Comparison of ENCODE assay signal across 9 cellular contexts in genomic region chr17:45222273-45222993, GRCh38. TPM values are rescaled to one million over a fixed set of nuclear protein-coding genes. Genes with fewer than 3 reads are reported as not detected.
DNase-seq lines count a peak whose midpoint lies in the region; TF ChIP-seq lines count a peak whose summit lies in the region.
"Had no signal": no experiment of that assay in that cellular context is flagged by ENCODE, and none has a peak within 500 bp of the region (broad histone marks: within the 10 kb centered on the region; RNA-seq: fewer than 3 reads in every experiment).

No MANE protein-coding gene starts in this region.

- intact Hi-C loops in sigmoid colon (cut with DNase I) = loop anchor here (5.0 kb wide), 1 partner anchor 95 kb away; the partner anchor contains the start of gene MAP3K14
- intact Hi-C loops in posterior vena cava (cut with DNase I) = loop anchor here in 1 of 2 donors (5.0 kb wide), 1 partner anchor 160 kb away; no protein-coding TSS in a partner anchor

- H3K4me1 ChIP-seq in sigmoid colon = peaks cover 0 to 22% (median 14%) of the 10 kb centered on the region in 4 donors

- H3K9me3 ChIP-seq in sigmoid colon = no peaks in the 10 kb centered on the region

- peaks cover 73% of the 10 kb centered on the region for H3K36me3 Mint-ChIP-seq in activated CD4-positive, alpha-beta memory T cell treated with anti-CD3 and anti-CD28 coated beads, Interleukin-2, amount 10 ng/mL, durations not matched to agents 7 days and 5 days (ENCODE audit: low read depth)

- H3K27ac ChIP-seq in sigmoid colon = peak overlapping the region; percentile 55 to 75 (median 63)
- H3K27ac ChIP-seq: 22Rv1 had no signal

- DNase-seq in DMS 273 (lab: John Stamatoyannopoulos, UW; ENCODE audit: unreplicated experiment) = peak; percentile 53
- DNase-seq in DMS 273 treated with DMSO at 0.1 percent for 48 hours (lab: John Stamatoyannopoulos, UW) = no peak
- DNase-seq in activated CD4-positive, alpha-beta memory T cell treated with anti-CD3 and anti-CD28 coated beads, Interleukin-2, amount 10 ng/mL, durations not matched to agents 7 days and 5 days = peak; percentile 66
- no peak for DNase-seq in fibroblast of villous mesenchyme (ENCODE audit: low read depth)
- no peak for DNase-seq in sigmoid colon
- DNase-seq in NCI-H2227 (lab: John Stamatoyannopoulos, UW; ENCODE audit: unreplicated experiment) = no peak
- no peak for DNase-seq in COLO829 (ENCODE audit: low spot score)
- no peak for DNase-seq in posterior vena cava (ENCODE audit: low spot score)

- no peaks in the 10 kb centered on the region for H3K36me3 ChIP-seq in sigmoid colon

- POLR2A ChIA-PET in activated CD4-positive, alpha-beta memory T cell treated with anti-CD3 and anti-CD28 coated beads, Interleukin-2, amount 10 ng/mL, durations not matched to agents 7 days and 5 days (lab: Charles Lee) = interaction anchor here (0.7 to 15.7 kb wide), 11 partner anchors 8 to 188 kb away, joined by 3 to 528 read pairs (median 4); partner anchors contain the start of genes HEXIM1, HEXIM2 and MAP3K14

- TF ChIP-seq CTCF in fibroblast of villous mesenchyme (IDR thresholded peaks at IDR 0.05; ENCODE audit: insufficient read depth, low read depth, low read length) = no peak
- TF ChIP-seq CTCF in sigmoid colon (IDR thresholded peaks at IDR 0.05) = no peak

- H3K4me3 ChIP-seq in fibroblast of villous mesenchyme (ENCODE audit: low read depth, low read length) = peak overlapping the region; percentile 71
- peak overlapping the region in 3 of 4 donors; percentile 56 to 57 (median 56) for H3K4me3 ChIP-seq in sigmoid colon

- TF ChIP-seq EP300 in sigmoid colon (IDR thresholded peaks at IDR 0.05) = no peak

- H3K27me3 ChIP-seq in sigmoid colon = peaks cover 7 to 31% (median 18%) of the 10 kb centered on the region in 3 donors

- H3K27ac Mint-ChIP-seq in activated CD4-positive, alpha-beta memory T cell treated with anti-CD3 and anti-CD28 coated beads, Interleukin-2, amount 10 ng/mL, durations not matched to agents 7 days and 5 days = peak overlapping the region; percentile 99

- peak overlapping the region; percentile 100 for H3K4me3 Mint-ChIP-seq in activated CD4-positive, alpha-beta memory T cell treated with anti-CD3 and anti-CD28 coated beads, Interleukin-2, amount 10 ng/mL, durations not matched to agents 7 days and 5 days

- TF ChIP-seq POLR2A in sigmoid colon (IDR thresholded peaks at IDR 0.05) = no peak

- no peaks in the 10 kb centered on the region for H3K9me3 Mint-ChIP-seq in activated CD4-positive, alpha-beta memory T cell treated with anti-CD3 and anti-CD28 coated beads, Interleukin-2, amount 10 ng/mL, durations not matched to agents 7 days and 5 days

- CTCF ChIA-PET in activated CD4-positive, alpha-beta memory T cell treated with anti-CD3 and anti-CD28 coated beads, Interleukin-2, amount 10 ng/mL, durations not matched to agents 7 days and 5 days (lab: Charles Lee) = interaction anchor here (0.7 to 7.5 kb wide), 5 partner anchors 11 to 90 kb away, joined by 3 to 197 read pairs (median 4); partner anchors contain the start of gene ACBD4

- 9 to 17% methylated on average over 37 of the region's 37 CpGs for WGBS in sigmoid colon, 2 donors

- peaks cover 48% of the 10 kb centered on the region for H3K4me1 Mint-ChIP-seq in activated CD4-positive, alpha-beta memory T cell treated with anti-CD3 and anti-CD28 coated beads, Interleukin-2, amount 10 ng/mL, durations not matched to agents 7 days and 5 days

- H3K27me3 Mint-ChIP-seq in activated CD4-positive, alpha-beta memory T cell treated with anti-CD3 and anti-CD28 coated beads, Interleukin-2, amount 10 ng/mL, durations not matched to agents 7 days and 5 days = no peaks in the 10 kb centered on the region

RNA-seq across cellular contexts. Expression of gene FMNL1, which starts 0.7 kb away (rescaled TPM):
- total RNA-seq in activated CD4-positive, alpha-beta memory T cell treated with anti-CD3 and anti-CD28 coated beads, Interleukin-2, amount 10 ng/mL, durations not matched to agents 7 days and 5 days = 100 to 1,000 TPM; 465 to 477 TPM
- 3.5 and 5.2 TPM in 2 replicates for total RNA-seq in fibroblast of villous mesenchyme
- total RNA-seq in sigmoid colon = 10 to 100 TPM in 3 of 4 donors, 1 to 10 TPM in 1; 8.9 to 12.7 (median 11.0) TPM
- polyA plus RNA-seq in sigmoid colon = 10 to 100 TPM in 2 of 3 donors, 1 to 10 TPM in 1; 9.2 to 35.5 (median 10.8) TPM
- total RNA-seq in posterior vena cava = 10 to 100 TPM; 19.5 to 28.2 TPM

RNA-seq across cellular contexts. Expression of gene SPATA32, which starts 39.5 kb away (rescaled TPM):
- under 1 TPM; 0.20 to 0.23 TPM for total RNA-seq in activated CD4-positive, alpha-beta memory T cell treated with anti-CD3 and anti-CD28 coated beads, Interleukin-2, amount 10 ng/mL, durations not matched to agents 7 days and 5 days
- under 0.01 TPM in 1 of 2 replicates, not detected in the other for total RNA-seq in fibroblast of villous mesenchyme
- not detected for total RNA-seq in sigmoid colon
- polyA plus RNA-seq in sigmoid colon = under 1 TPM in 1 of 3 donors, not detected in 2; 0.07 TPM
- total RNA-seq in posterior vena cava = not detected

Comparison
In these comparisons a context has a peak if more than half of its experiments do, and no peak if none do; other contexts are left out.
1. DNase-seq: peak in DMS 273 (single experiment) and activated CD4-positive, alpha-beta memory T cell treated with anti-CD3 and anti-CD28 coated beads, Interleukin-2, amount 10 ng/mL, durations not matched to agents 7 days and 5 days (single experiment); none in DMS 273 treated with DMSO at 0.1 percent for 48 hours (single experiment), fibroblast of villous mesenchyme (single experiment), sigmoid colon (single experiment), NCI-H2227 (single experiment), COLO829 (single experiment) and posterior vena cava (single experiment).
2. RNA of gene FMNL1, which starts 0.7 kb away (total RNA-seq): 465 to 477 TPM in activated CD4-positive, alpha-beta memory T cell treated with anti-CD3 and anti-CD28 coated beads, Interleukin-2, amount 10 ng/mL, durations not matched to agents 7 days and 5 days; 19.5 to 28.2 TPM in posterior vena cava, 8.9 to 12.7 TPM in sigmoid colon and 3.5 to 5.2 TPM in fibroblast of villous mesenchyme; every median in the first group is over 10 times any median in the second.